Comparison of ENCODE assay signal across 30 cellular contexts in the genomic region with DNA sequence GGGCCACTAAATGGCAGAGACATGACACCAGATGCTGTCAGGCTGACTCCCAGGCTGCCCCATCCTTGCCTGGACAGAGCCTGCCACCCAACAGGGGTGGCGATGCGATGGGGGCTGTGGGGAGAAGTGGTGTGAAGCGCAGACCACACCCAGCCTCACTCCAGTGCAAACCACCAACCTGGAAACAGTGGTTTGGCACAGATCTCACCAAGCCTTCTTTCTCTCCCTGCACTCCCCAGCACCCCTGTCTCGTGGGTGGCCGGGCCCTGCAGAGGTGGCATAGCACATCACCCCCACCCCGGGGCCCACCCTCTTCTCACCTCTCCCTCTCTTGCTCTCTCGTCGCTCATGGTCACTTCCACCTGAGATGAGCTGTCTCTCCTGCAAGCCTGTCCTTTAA. TPM values are rescaled to one million over a fixed set of nuclear protein-coding genes. Genes with fewer than 3 reads are reported as not detected.
DNase-seq lines count a peak whose midpoint lies in the region; ATAC-seq and TF ChIP-seq lines count a peak whose summit lies in the region.
"Had no signal": no experiment of that assay in that cellular context is flagged by ENCODE, and none has a peak within 500 bp of the region (broad histone marks: within the 10 kb centered on the region; RNA-seq: fewer than 3 reads in every experiment).

No MANE protein-coding gene starts in this region.

- no peak overlapping the region for H2BK12ac ChIP-seq in neuronal stem cell (ENCODE audit: low read length)

- no peak for ATAC-seq in central memory CD8-positive, alpha-beta T cell (replicated peaks; ENCODE audit: extremely low read depth, poor library complexity, severe bottlenecking)
- ATAC-seq: K562, SK-N-SH treated with all-trans-retinoic acid at 6 μM for 48 hours had no signal

- no peak overlapping the region for H3K4me3 Mint-ChIP-seq in central memory CD8-positive, alpha-beta T cell
- H3K4me3 Mint-ChIP-seq in mesothelial cell of epicardium = no peak overlapping the region
- H3K4me3 Mint-ChIP-seq: activated naive CD8-positive, alpha-beta T cell had no signal

- no peak overlapping the region for H2BK120ac ChIP-seq in neuronal stem cell (ENCODE audit: low read depth, low read length)

- H3K4me1 ChIP-seq in thymus (ENCODE audit: control insufficient read depth, insufficient read depth, low read length) (peaks cover 33% of the 10 kb centered on the region), neuronal stem cell (ENCODE audit: control insufficient read depth in 2 of 2, insufficient read depth in 1 of 2, low read depth in 1 of 2, low read length in 2 of 2) (peaks cover 17 to 43% of the 10 kb centered on the region in 2 donors), vagina (peaks cover 28% of the 10 kb centered on the region)

- H3K79me1 ChIP-seq in neuronal stem cell (ENCODE audit: low read depth, low read length) = no peaks in the 10 kb centered on the region

- H3K9me3 ChIP-seq in thymus (ENCODE audit: control insufficient read depth) (no peaks in the 10 kb centered on the region), neuronal stem cell (replicated peaks in 1 of 2; ENCODE audit: control insufficient read depth in 2 of 2, insufficient read depth in 1 of 2, low read depth in 1 of 2, low read length in 2 of 2) (no peaks in the 10 kb centered on the region), vagina (no peaks in the 10 kb centered on the region)
- H3K9me3 ChIP-seq: MG63 had no signal

- no peak for TF ChIP-seq CTCF in mesothelial cell of epicardium (IDR thresholded peaks at IDR 0.05; ENCODE audit: unreplicated experiment)
- TF ChIP-seq CTCF in vagina (IDR thresholded peaks at IDR 0.05) = no peak

- no peaks in the 10 kb centered on the region for H3K36me3 Mint-ChIP-seq in central memory CD8-positive, alpha-beta T cell (ENCODE audit: insufficient read depth)
- no peaks in the 10 kb centered on the region for H3K36me3 Mint-ChIP-seq in mesothelial cell of epicardium
- H3K36me3 Mint-ChIP-seq: activated naive CD8-positive, alpha-beta T cell had no signal

- 55% methylated on average over 8 of the region's 8 CpGs for WGBS in thymus
- whole genome bisulfite sequencing in neuronal stem cell (ENCODE audit: extremely low coverage in 2 of 2, insufficient read length in 2 of 2, insufficient replicate concordance in 1 of 2), 2 donors = no CpG with 5 or more reads among the region's 8 CpGs

- peak overlapping the region; percentile 17 for H3K27ac Mint-ChIP-seq in central memory CD8-positive, alpha-beta T cell (ENCODE audit: low read depth)
- peak overlapping the region; percentile 51 for H3K27ac Mint-ChIP-seq in mesothelial cell of epicardium
- H3K27ac Mint-ChIP-seq: activated naive CD8-positive, alpha-beta T cell had no signal

- no peak overlapping the region for H3K9ac ChIP-seq in neuronal stem cell (ENCODE audit: low read depth, low read length, poor library complexity)
- H3K9ac ChIP-seq: parathyroid adenoma had no signal

- no peak overlapping the region for H4K8ac ChIP-seq in neuronal stem cell (ENCODE audit: low read depth, low read length)

- no peak overlapping the region for H3K23ac ChIP-seq in neuronal stem cell (ENCODE audit: low read depth, low read length, poor library complexity)

- H3K36me3 ChIP-seq in thymus (ENCODE audit: control insufficient read depth, insufficient read depth) (no peaks in the 10 kb centered on the region), neuronal stem cell (replicated peaks in 1 of 2; ENCODE audit: control insufficient read depth in 2 of 2, insufficient read depth in 2 of 2, low read length in 2 of 2) (no peaks in the 10 kb centered on the region), vagina (no peaks in the 10 kb centered on the region)
- H3K36me3 ChIP-seq: MG63, WERI-Rb-1 had no signal

- peaks cover 52% of the 10 kb centered on the region for H3K27me3 Mint-ChIP-seq in central memory CD8-positive, alpha-beta T cell
- no peaks in the 10 kb centered on the region for H3K27me3 Mint-ChIP-seq in mesothelial cell of epicardium (ENCODE audit: low read depth)

- no peak overlapping the region for H2BK5ac ChIP-seq in neuronal stem cell (ENCODE audit: low read length)

- H3K4me3 ChIP-seq in thymus (ENCODE audit: low read length) (no peak overlapping the region), neuronal stem cell (ENCODE audit: low read length in 2 of 2) (no peak overlapping the region), vagina (no peak overlapping the region)
- H3K4me3 ChIP-seq: K562, MG63 had no signal

- H3K18ac ChIP-seq in neuronal stem cell (ENCODE audit: low read length) = no peak overlapping the region

- H2BK15ac ChIP-seq in neuronal stem cell (ENCODE audit: low read length) = no peak overlapping the region

- no peak overlapping the region for H2AK5ac ChIP-seq in neuronal stem cell (ENCODE audit: low read depth, low read length)

- peak overlapping the region; percentile 75 for H3K27ac ChIP-seq in thymus (ENCODE audit: low read depth)
- no peak overlapping the region for H3K27ac ChIP-seq in neuronal stem cell (replicated peaks; ENCODE audit: low read length)
- no peak overlapping the region for H3K27ac ChIP-seq in vagina
- H3K27ac ChIP-seq: parathyroid adenoma, WERI-Rb-1 had no signal

- no peak overlapping the region for H2AFZ ChIP-seq in neuronal stem cell (ENCODE audit: low read length)

- H3K4ac ChIP-seq in neuronal stem cell (ENCODE audit: low read length) = no peak overlapping the region

- no peak for TF ChIP-seq POLR2A in vagina (IDR thresholded peaks at IDR 0.05)

- no peaks in the 10 kb centered on the region for H3K9me3 Mint-ChIP-seq in central memory CD8-positive, alpha-beta T cell
- no peaks in the 10 kb centered on the region for H3K9me3 Mint-ChIP-seq in mesothelial cell of epicardium

- DNase-seq in activated CD4-positive, CD25-positive, alpha-beta regulatory T cell treated with anti-CD3 and anti-CD28 coated beads, Interleukin-2, amount 50 U/mL, for 72 hours = peak; percentile 20
- no peak for DNase-seq in activated CD4-positive, CD25-positive, alpha-beta regulatory T cell (lab: John Stamatoyannopoulos, UW)
- DNase-seq in central memory CD8-positive, alpha-beta T cell (ENCODE audit: low spot score in 2 of 2) = peak in 1 of 2 donors; percentile 10
- no peak for DNase-seq in mesothelial cell of epicardium (ENCODE audit: low spot score in 2 of 2, unreplicated experiment in 2 of 2)
- DNase-seq in NCI-H2029 treated with DMSO at 0.1 percent for 48 hours (lab: John Stamatoyannopoulos, UW) = no peak
- no peak for DNase-seq in neuronal stem cell (ENCODE audit: low spot score)
- no peak for DNase-seq in vagina (ENCODE audit: extremely low spot score in 2 of 2)
- DNase-seq: 8988T; activated CD4-positive, alpha-beta T cell treated with anti-CD3 and anti-CD28 coated beads, Interleukin-2, amount 50 U/mL, for 48 hours; AML-193; DMS79; effector CD4-positive, alpha-beta T cell; MG63; NCI-H1417 treated with DMSO at 0.1 percent for 48 hours; NCI-H2171 treated with DMSO at 0.1 percent for 48 hours; NCI-H526 treated with DMSO at 0.1 percent for 48 hours; stimulated activated CD8-positive, alpha-beta memory T cell treated with anti-CD3 and anti-CD28 coated beads, Interleukin-4, amount 100 ng/mL, for 48 hours; WERI-Rb-1 had no signal

- H4K91ac ChIP-seq in neuronal stem cell (ENCODE audit: low read depth, low read length, poor library complexity) = no peak overlapping the region

- H3K27me3 ChIP-seq in thymus (ENCODE audit: control insufficient read depth, insufficient read depth) (no peaks in the 10 kb centered on the region), neuronal stem cell (ENCODE audit: control insufficient read depth in 3 of 3, insufficient read depth in 3 of 3, low read depth in 1 of 3, low read length in 3 of 3) (no peaks in the 10 kb centered on the region), vagina (no peaks in the 10 kb centered on the region)

- H3K4me2 ChIP-seq in neuronal stem cell (ENCODE audit: insufficient read depth, low read length, poor library complexity, severe bottlenecking) = no peak overlapping the region

- H3K14ac ChIP-seq in neuronal stem cell (ENCODE audit: low read length) = no peak overlapping the region

- intact Hi-C loops in vagina (cut with DNase I) = loop anchor here (5.0 kb wide), 1 partner anchor 139 kb away; no protein-coding TSS in a partner anchor

- H3K4me1 Mint-ChIP-seq in central memory CD8-positive, alpha-beta T cell = peaks cover 13% of the 10 kb centered on the region
- H3K4me1 Mint-ChIP-seq in mesothelial cell of epicardium = peaks cover 62% of the 10 kb centered on the region

RNA-seq across cellular contexts. Expression of gene CIB4, which starts 32.6 kb away (rescaled TPM):
- total RNA-seq in mesothelial cell of epicardium (not detected in 3 replicates), vagina (not detected)
- not detected for polyA plus RNA-seq in thymus
- polyA plus RNA-seq in neuronal stem cell (2013, experiment 1 of 2) = not detected
- polyA plus RNA-seq in neuronal stem cell (2013, experiment 2 of 2) = not detected
- total RNA-seq: cerebellum; frontal cortex; K562; lung microvascular endothelial cell; myocyte; T-helper 2 cell treated with Interferon-gamma antibody and Interleukin-4, amounts not matched to agents 100 ng/mL and 5 ng/mL, for 36 hours had no signal
- polyA plus RNA-seq: esophagus, K562, keratinocyte had no signal
